Comparison of ENCODE assay signal across 16 cellular contexts in the genomic region with DNA sequence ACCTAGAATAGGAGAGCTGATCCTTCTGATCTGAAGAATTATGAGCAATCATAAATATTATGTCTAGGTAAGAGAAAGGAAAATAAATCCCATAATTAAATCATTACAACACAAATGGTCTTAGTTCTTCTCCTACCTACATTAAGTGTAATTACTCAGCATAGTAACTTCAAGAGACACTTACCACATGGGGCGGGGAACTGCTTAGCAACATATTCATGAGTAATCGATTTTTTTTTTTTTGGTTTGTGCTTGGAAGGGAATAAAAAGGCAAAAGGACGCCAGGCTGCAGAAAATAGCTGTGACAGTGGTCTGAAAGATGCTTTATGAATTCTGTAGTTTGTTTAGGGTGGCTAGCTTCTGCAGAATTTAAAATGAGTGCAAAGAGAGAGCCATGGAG.
"Had no signal": no experiment of that assay in that cellular context is flagged by ENCODE, and none has a peak within 500 bp of the region (broad histone marks: within the 10 kb centered on the region; RNA-seq: fewer than 3 reads in every experiment).

No MANE protein-coding gene starts in this region.

- DNase-seq: activated CD8-positive, alpha-beta memory T cell treated with anti-CD3 and anti-CD28 coated beads, Interleukin-2, amount 50 U/mL, for 4 hours; activated CD8-positive, alpha-beta T cell treated with anti-CD3 and anti-CD28 coated beads for 36 hours; central memory CD4-positive, alpha-beta T cell; cortex of kidney; effector memory CD4-positive, alpha-beta T cell; immature natural killer cell; lower lobe of right lung; naive B cell; retina; stimulated activated CD4-positive, alpha-beta T cell treated with anti-CD3 and anti-CD28 coated beads, Interleukin-4, amount 100 ng/mL, for 4 hours; stimulated activated naive CD8-positive, alpha-beta T cell treated with anti-CD3 and anti-CD28 coated beads, Interleukin-15, amount 100 ng/mL, for 72 hours; T-helper 9 cell; testis; upper lobe of right lung had no signal

- H3K27ac ChIP-seq: ascending aorta, lower lobe of right lung, testis, upper lobe of right lung, VCaP had no signal
